In the genomic region with DNA sequence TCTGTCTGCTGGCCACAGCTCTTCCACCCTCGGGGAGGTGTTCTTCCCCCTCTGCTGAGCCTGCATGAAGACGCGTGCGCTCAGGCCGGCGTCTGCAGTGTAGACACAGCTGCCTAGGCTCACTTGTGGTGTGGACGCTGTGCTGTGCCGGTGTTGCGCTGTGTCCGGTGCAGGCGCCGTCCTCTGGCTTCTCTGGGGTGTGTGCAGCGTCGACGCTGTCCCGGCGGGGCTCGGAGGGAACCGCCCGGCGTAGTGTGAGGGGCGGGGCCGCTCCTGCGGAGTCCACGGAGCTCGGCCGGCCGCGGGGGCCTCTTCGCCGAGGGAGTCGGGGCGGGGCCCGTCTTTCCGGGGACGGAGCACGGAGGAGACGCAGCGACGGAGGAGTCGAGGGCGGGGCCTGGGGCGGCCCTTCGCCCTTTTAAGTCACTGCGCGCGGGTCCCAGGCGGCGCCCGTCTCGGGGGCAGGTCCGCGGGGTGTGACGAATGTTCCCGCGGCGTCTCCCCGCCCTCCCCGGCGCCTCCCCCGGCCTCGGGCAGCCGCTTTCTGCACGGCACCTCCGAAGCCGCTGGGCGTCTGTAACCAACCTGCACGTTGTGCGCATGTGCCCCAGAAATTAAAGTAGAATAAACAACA, we compare ENCODE assay signal across 7 cellular contexts. TPM values are rescaled to one million over a fixed set of nuclear protein-coding genes. Genes with fewer than 3 reads are reported as not detected.
A peak's percentile ranks its signal among the peaks of the same experiment; 100 is the strongest.
DNase-seq lines count a peak whose midpoint lies in the region; ATAC-seq, FAIRE-seq and TF ChIP-seq lines count a peak whose summit lies in the region.

No MANE protein-coding gene starts in this region.

- ATAC-seq in HG02678 (IDR thresholded peaks at IDR 0.05; ENCODE audit: unreplicated experiment), result peak; percentile 96
- peak; percentile 70 for ATAC-seq in WTC11

- peak overlapping the region; percentile 93 for H2AFZ ChIP-seq in keratinocyte (ENCODE audit: control insufficient read depth, low read length)

- FAIRE-seq in GM12892 (lab: Jason Lieb, UNC) (no peak), keratinocyte (lab: Jason Lieb, UNC) (no peak)

- peak overlapping the region; percentile 89; the same call in 1 of the 2 replicates for H3K27ac Mint-ChIP-seq in WTC11

- H3K4me3 ChIP-seq in cardiac fibroblast (replicated peaks in 1 of 2; ENCODE audit: low read depth in 2 of 2, low read length in 2 of 2) (peak overlapping the region; percentile 52 to 58), keratinocyte (ENCODE audit: control insufficient read depth in 2 of 3, extremely low read depth in 1 of 3, insufficient read depth in 2 of 3, low read depth in 1 of 3, low read length in 3 of 3) (peak overlapping the region; percentile 24 to 67 (median 57))

- no peaks in the 10 kb centered on the region for H4K20me1 ChIP-seq in keratinocyte (ENCODE audit: control insufficient read depth, extremely low read depth, insufficient read depth, low read length)

- DNase-seq in GM12892 (ENCODE audit: insufficient read length) (peak; percentile 94), NCI-H146 (lab: John Stamatoyannopoulos, UW) (peak; percentile 80), WTC11 (ENCODE audit: low spot score) (peak; percentile 73), cardiac fibroblast (ENCODE audit: low read depth in 2 of 2) (peak; percentile 90 to 95), keratinocyte (ENCODE audit: low read depth, low spot score) (peak; percentile 52)
- peak; percentile 93 for DNase-seq in stimulated activated CD4-positive, alpha-beta T cell treated with anti-CD3 and anti-CD28 coated beads, Interleukin-12 subunit alpha, Interleukin-12 subunit beta, amount 100 ng/mL, for 4 hours

- TF ChIP-seq POLR2A in GM12892 (IDR thresholded peaks at IDR 0.05; ENCODE audit: low read depth, low read length), result no peak

- H3K9me3 Mint-ChIP-seq in WTC11, result peaks cover 14% of the 10 kb centered on the region

- CTCF ChIA-PET in WTC11 (lab: Charles Lee), result interaction anchor here (0.7 to 2.2 kb wide), 10 partner anchors 11 to 372 kb away, joined by 3 to 8 read pairs (median 4); no protein-coding TSS in a partner anchor

- H3K4me3 Mint-ChIP-seq in WTC11, result peak overlapping the region; percentile 83

- H3K4me1 ChIP-seq in keratinocyte (ENCODE audit: control insufficient read depth, extremely low read depth, insufficient read depth, low read length), result peaks cover 3% of the 10 kb centered on the region

- TF ChIP-seq CTCF in WTC11 (IDR thresholded peaks at IDR 0.05), result no peak
- no peak for TF ChIP-seq CTCF in cardiac fibroblast (IDR thresholded peaks at IDR 0.05; ENCODE audit: low read depth, low read length)
- TF ChIP-seq CTCF in keratinocyte (optimal IDR thresholded peaks at IDR 0.05 in 1 of 3, IDR thresholded peaks at IDR 0.05 in 1 of 3, conservative IDR thresholded peaks at IDR 0.05 in 1 of 3; ENCODE audit: extremely low read depth in 1 of 3, insufficient read depth in 2 of 3, low read length in 3 of 3), result no peak

- H3K27me3 Mint-ChIP-seq in WTC11 (ENCODE audit: low read depth), result peaks cover 72% of the 10 kb centered on the region

- peaks cover 7% of the 10 kb centered on the region for H3K4me1 Mint-ChIP-seq in WTC11

- no peaks in the 10 kb centered on the region for H3K36me3 ChIP-seq in keratinocyte (ENCODE audit: control insufficient read depth in 2 of 2, extremely low read depth in 1 of 2, insufficient read depth in 2 of 2, low read length in 2 of 2)

- peak overlapping the region; percentile 79 for H3K4me2 ChIP-seq in keratinocyte (ENCODE audit: control insufficient read depth, extremely low read depth, insufficient read depth, low read depth, low read length)

- H3K9me3 ChIP-seq in keratinocyte (ENCODE audit: control insufficient read depth, low read depth, low read length), result peaks cover 9% of the 10 kb centered on the region

- H3K79me2 ChIP-seq in keratinocyte (ENCODE audit: control insufficient read depth, insufficient read depth, low read length), result no peaks in the 10 kb centered on the region

- no peak overlapping the region for H3K27ac ChIP-seq in keratinocyte (ENCODE audit: control insufficient read depth, insufficient read depth, low read length)

- H3K27me3 ChIP-seq in keratinocyte (ENCODE audit: control insufficient read depth, extremely low read depth, insufficient read depth, low read length), result peaks cover 5% of the 10 kb centered on the region

- H3K36me3 Mint-ChIP-seq in WTC11, result peaks cover 10% of the 10 kb centered on the region

- POLR2A ChIA-PET in WTC11 (lab: Charles Lee), result no interaction called here

- no peaks in the 10 kb centered on the region for H3K9me1 ChIP-seq in keratinocyte (ENCODE audit: control insufficient read depth, extremely low read depth, insufficient read depth, low read length)

- dilution Hi-C loops in keratinocyte (cut with MboI; ENCODE audit: extremely low pct_ligation_motif_present, low sequenced_read_pairs), result no loop called here

- peak overlapping the region; percentile 41 for H3K9ac ChIP-seq in keratinocyte (ENCODE audit: control insufficient read depth, extremely low read depth, insufficient read depth, low read length)

TF ChIP-seq in WTC11, 78 proteins besides CTCF, POLR2A, EP300 and RAD21 (continues in another document):
- TF ChIP-seq ATF3 (CRISPR knock-in tag; conservative IDR thresholded peaks at IDR 0.05), result no peak
- TF ChIP-seq, protein P1, sequence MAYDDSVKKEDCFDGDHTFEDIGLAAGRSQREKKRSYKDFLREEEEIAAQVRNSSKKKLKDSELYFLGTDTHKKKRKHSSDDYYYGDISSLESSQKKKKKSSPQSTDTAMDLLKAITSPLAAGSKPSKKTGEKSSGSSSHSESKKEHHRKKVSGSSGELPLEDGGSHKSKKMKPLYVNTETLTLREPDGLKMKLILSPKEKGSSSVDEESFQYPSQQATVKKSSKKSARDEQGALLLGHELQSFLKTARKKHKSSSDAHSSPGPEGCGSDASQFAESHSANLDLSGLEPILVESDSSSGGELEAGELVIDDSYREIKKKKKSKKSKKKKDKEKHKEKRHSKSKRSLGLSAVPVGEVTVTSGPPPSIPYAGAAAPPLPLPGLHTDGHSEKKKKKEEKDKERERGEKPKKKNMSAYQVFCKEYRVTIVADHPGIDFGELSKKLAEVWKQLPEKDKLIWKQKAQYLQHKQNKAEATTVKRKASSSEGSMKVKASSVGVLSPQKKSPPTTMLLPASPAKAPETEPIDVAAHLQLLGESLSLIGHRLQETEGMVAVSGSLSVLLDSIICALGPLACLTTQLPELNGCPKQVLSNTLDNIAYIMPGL (CRISPR knock-in tag; IDR thresholded peaks at IDR 0.05), result no peak
- no peak for TF ChIP-seq USF2 (CRISPR knock-in tag; IDR thresholded peaks at IDR 0.05)
- TF ChIP-seq STAT6 (CRISPR knock-in tag; conservative IDR thresholded peaks at IDR 0.05; ENCODE audit: low read depth), result no peak
- TF ChIP-seq ATF1 (CRISPR knock-in tag; IDR thresholded peaks at IDR 0.05), result peak; percentile 47; the same call in 1 of the 2 replicates
- TF ChIP-seq JAZF1 (CRISPR knock-in tag; IDR thresholded peaks at IDR 0.05), result no peak
- TF ChIP-seq RORB (CRISPR knock-in tag; IDR thresholded peaks at IDR 0.05), result no peak

RNA-seq across cellular contexts. Expression of gene NOC4L, which starts 45.2 kb away (rescaled TPM):
- polyA plus RNA-seq in GM12892 (2012; ENCODE audit: missing spikeins), result 5.2 TPM
- total RNA-seq in WTC11 (2021), result 38.0 to 41.4 TPM (median 39.6 TPM) in 3 replicates
- polyA plus RNA-seq in keratinocyte, result 3.7 to 7.4 TPM (median 3.8 TPM) in 3 replicates
- polyA plus RNA-seq in keratinocyte (2011; ENCODE audit: low read depth), result 3.8 TPM
- 4.0 and 8.6 TPM in 2 replicates for polyA plus RNA-seq in keratinocyte (2011; cell fraction: cytosol; rRNA removed)
- polyA plus RNA-seq in keratinocyte (2011; cell fraction: nucleus; rRNA removed), result 6.9 and 9.7 TPM in 2 replicates
- 13.9 and 20.1 TPM in 2 replicates for polyA plus RNA-seq in keratinocyte (2012; ENCODE audit: low replicate concordance)
- polyA minus RNA-seq in keratinocyte, result 3.2 to 15.6 TPM (median 3.9 TPM) in 3 replicates
- polyA minus RNA-seq in keratinocyte (2011; cell fraction: cytosol; rRNA and poly(A)+ RNA removed), result 9.2 TPM
- 3.8 and 5.9 TPM in 2 replicates for polyA minus RNA-seq in keratinocyte (2011; cell fraction: nucleus; rRNA and poly(A)+ RNA removed)

RNA-seq across cellular contexts. Expression of gene DDX51, which starts 45.4 kb away (rescaled TPM):
- 11.2 TPM for polyA plus RNA-seq in GM12892 (2012; ENCODE audit: missing spikeins)
- 32.7 to 34.2 TPM (median 33.3 TPM) in 3 replicates for total RNA-seq in WTC11 (2021)
- 7.4 to 11.6 TPM (median 10.1 TPM) in 3 replicates for polyA plus RNA-seq in keratinocyte
- 4.4 TPM for polyA plus RNA-seq in keratinocyte (2011; ENCODE audit: low read depth)
- polyA plus RNA-seq in keratinocyte (2011; cell fraction: cytosol; rRNA removed), result 3.2 and 7.9 TPM in 2 replicates
- 25.0 and 31.7 TPM in 2 replicates for polyA plus RNA-seq in keratinocyte (2011; cell fraction: nucleus; rRNA removed)
- 8.2 and 13.8 TPM in 2 replicates for polyA plus RNA-seq in keratinocyte (2012; ENCODE audit: low replicate concordance)
- polyA minus RNA-seq in keratinocyte, result 7.7 to 15.2 TPM (median 8.5 TPM) in 3 replicates
- 16.7 TPM for polyA minus RNA-seq in keratinocyte (2011; cell fraction: cytosol; rRNA and poly(A)+ RNA removed)
- polyA minus RNA-seq in keratinocyte (2011; cell fraction: nucleus; rRNA and poly(A)+ RNA removed), result 11.1 and 11.7 TPM in 2 replicates
